Comparison of ENCODE assay signal across 8 cellular contexts in genomic region chr6:137661601-137662000, GRCh38.
DNase-seq lines count a peak whose midpoint lies in the region; ATAC-seq and TF ChIP-seq lines count a peak whose summit lies in the region.

No MANE protein-coding gene starts in this region.

- no peak overlapping the region for H3K4me2 ChIP-seq in Karpas-422 (ENCODE audit: low read depth, low read length, poor library complexity, severe bottlenecking)

- H4K20me1 ChIP-seq in Karpas-422 (ENCODE audit: insufficient read depth, low read depth, low read length), result no peaks in the 10 kb centered on the region

- H3K27me3 ChIP-seq in Karpas-422 (ENCODE audit: low read length) (no peaks in the 10 kb centered on the region), left ventricle myocardium inferior (ENCODE audit: low read depth) (no peaks in the 10 kb centered on the region)

- H3K4me1 ChIP-seq in Karpas-422 (ENCODE audit: low read length), result no peaks in the 10 kb centered on the region
- H3K4me1 ChIP-seq in left ventricle myocardium inferior, result no peaks in the 10 kb centered on the region

- H3K36me3 ChIP-seq in Karpas-422 (ENCODE audit: insufficient read depth, low read length) (no peaks in the 10 kb centered on the region), left ventricle myocardium inferior (no peaks in the 10 kb centered on the region)

- H3K4me3 ChIP-seq in Karpas-422 (ENCODE audit: low read length) (no peak overlapping the region), left ventricle myocardium inferior (no peak overlapping the region)

- H3K9ac ChIP-seq in Karpas-422 (ENCODE audit: low read length), result no peak overlapping the region

- H3K27me3 Mint-ChIP-seq in activated CD8-positive, alpha-beta memory T cell treated with anti-CD3 and anti-CD28 coated beads, Interleukin-2, amount 10 ng/mL, durations not matched to agents 7 days and 5 days, result no peaks in the 10 kb centered on the region

- no peaks in the 10 kb centered on the region for H3K9me3 ChIP-seq in Karpas-422 (ENCODE audit: low read length)
- no peaks in the 10 kb centered on the region for H3K9me3 ChIP-seq in left ventricle myocardium inferior (replicated peaks)

- peak; percentile 51 for TF ChIP-seq CTCF in left ventricle myocardium inferior (IDR thresholded peaks at IDR 0.05; ENCODE audit: borderline replicate concordance)

- no peaks in the 10 kb centered on the region for H3K9me2 ChIP-seq in Karpas-422 (replicated peaks; ENCODE audit: insufficient read depth, low read length)

- H3K4me1 Mint-ChIP-seq in activated CD8-positive, alpha-beta memory T cell treated with anti-CD3 and anti-CD28 coated beads, Interleukin-2, amount 10 ng/mL, durations not matched to agents 7 days and 5 days, result peaks cover 54% of the 10 kb centered on the region

- H2AFZ ChIP-seq in Karpas-422 (ENCODE audit: low read length), result no peak overlapping the region

- CTCF ChIA-PET in activated CD8-positive, alpha-beta memory T cell treated with anti-CD3 and anti-CD28 coated beads, Interleukin-2, amount 10 ng/mL, durations not matched to agents 7 days and 5 days (lab: Charles Lee), result interaction anchor here (0.6 to 2.0 kb wide), 10 partner anchors 10 to 343 kb away, joined by 3 to 9 read pairs (median 3); no protein-coding TSS in a partner anchor

- peak; percentile 1 for DNase-seq in COLO668 (lab: John Stamatoyannopoulos, UW; ENCODE audit: unreplicated experiment)
- peak; percentile 78 for DNase-seq in Karpas-422
- DNase-seq in activated CD8-positive, alpha-beta memory T cell treated with anti-CD3 and anti-CD28 coated beads, Interleukin-2, amount 10 ng/mL, durations not matched to agents 7 days and 5 days, result peak; percentile 65
- DNase-seq in left ventricle myocardium inferior, result no peak
- peak; percentile 17 to 38 for DNase-seq in stimulated activated CD8-positive, alpha-beta memory T cell treated with anti-CD3 and anti-CD28 coated beads, Interleukin-4, amount 100 ng/mL, for 4 hours (ENCODE audit: low read depth in 2 of 2, low spot score in 1 of 2)
- no peak for DNase-seq in NCI-H1930 (lab: John Stamatoyannopoulos, UW)
- no peak for DNase-seq in NCI-H2227 treated with DMSO at 0.1 percent for 48 hours (lab: John Stamatoyannopoulos, UW)

- intact Hi-C loops in left ventricle myocardium inferior (cut with micrococcal nuclease), result no loop called here

- no peaks in the 10 kb centered on the region for H3K9me3 Mint-ChIP-seq in activated CD8-positive, alpha-beta memory T cell treated with anti-CD3 and anti-CD28 coated beads, Interleukin-2, amount 10 ng/mL, durations not matched to agents 7 days and 5 days (ENCODE audit: low read depth)

- H3K79me2 ChIP-seq in Karpas-422 (ENCODE audit: low read length), result no peaks in the 10 kb centered on the region

- H3K27ac Mint-ChIP-seq in activated CD8-positive, alpha-beta memory T cell treated with anti-CD3 and anti-CD28 coated beads, Interleukin-2, amount 10 ng/mL, durations not matched to agents 7 days and 5 days, result no peak overlapping the region

- H3K27ac ChIP-seq in Karpas-422 (ENCODE audit: low read length) (no peak overlapping the region), left ventricle myocardium inferior (replicated peaks) (no peak overlapping the region)

- H3K36me3 Mint-ChIP-seq in activated CD8-positive, alpha-beta memory T cell treated with anti-CD3 and anti-CD28 coated beads, Interleukin-2, amount 10 ng/mL, durations not matched to agents 7 days and 5 days, result peaks cover 9% of the 10 kb centered on the region

- H3K4me3 Mint-ChIP-seq in activated CD8-positive, alpha-beta memory T cell treated with anti-CD3 and anti-CD28 coated beads, Interleukin-2, amount 10 ng/mL, durations not matched to agents 7 days and 5 days, result no peak overlapping the region

- no peak for ATAC-seq in activated CD8-positive, alpha-beta memory T cell treated with anti-CD3 and anti-CD28 coated beads, Interleukin-2, amount 10 ng/mL, durations not matched to agents 7 days and 5 days
- ATAC-seq in GM18502 (IDR thresholded peaks at IDR 0.05; ENCODE audit: poor library complexity, unreplicated experiment), result no peak

Comparison
In these comparisons a context has a peak if more than half of its experiments do, and no peak if none do; other contexts are left out.
1. DNase-seq: peak in COLO668 (single experiment), Karpas-422 (single experiment), activated CD8-positive, alpha-beta memory T cell treated with anti-CD3 and anti-CD28 coated beads, Interleukin-2, amount 10 ng/mL, durations not matched to agents 7 days and 5 days (single experiment) and stimulated activated CD8-positive, alpha-beta memory T cell treated with anti-CD3 and anti-CD28 coated beads, Interleukin-4, amount 100 ng/mL, for 4 hours (2 of 2); none in left ventricle myocardium inferior (single experiment), NCI-H1930 (0 of 2) and NCI-H2227 treated with DMSO at 0.1 percent for 48 hours (single experiment).